1 cellular context compared by ENCODE assay signal in the genomic region with DNA sequence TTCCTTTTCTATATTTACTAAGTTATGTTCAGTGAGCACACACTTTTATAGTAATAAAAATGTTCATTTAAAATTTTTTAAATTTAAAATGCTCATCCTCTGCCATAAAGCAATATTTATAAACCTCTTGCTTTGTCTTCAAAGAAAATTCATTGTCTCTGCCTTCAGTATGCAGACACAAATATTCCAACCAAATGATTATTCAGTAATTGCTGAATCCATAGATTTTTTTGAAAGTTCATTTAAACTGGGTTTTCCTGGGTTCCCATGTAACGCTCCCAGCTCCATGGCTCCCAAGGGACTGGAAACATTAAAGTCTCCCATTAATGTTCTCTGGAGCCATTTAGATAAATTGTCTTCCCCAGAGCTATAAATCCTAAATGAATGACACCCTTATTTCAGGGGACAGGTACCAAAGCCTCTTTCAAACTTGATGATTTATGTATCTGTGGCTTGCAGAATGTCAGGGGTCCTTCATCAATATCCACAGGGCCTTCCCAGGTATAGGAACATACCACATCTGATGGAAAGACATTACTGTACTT.
A peak's percentile ranks its signal among the peaks of the same experiment; 100 is the strongest.
TF ChIP-seq lines count a peak whose summit lies in the region.

No MANE protein-coding gene starts in this region.

TF ChIP-seq in HEK293, 187 proteins besides CTCF, POLR2A, EP300 and RAD21 (continued from another document and continues in another):
- TF ChIP-seq ZNF37A (tag by site-specific recombination; IDR thresholded peaks at IDR 0.05) (no peak), ZNF335 (tag by site-specific recombination; conservative IDR thresholded peaks at IDR 0.05) (0 out of 2 replicates have a peak, but pooled peaks have one; percentile 40), KLF8 (tag by site-specific recombination; IDR thresholded peaks at IDR 0.05) (no peak), ZNF561 (tag by site-specific recombination; IDR thresholded peaks at IDR 0.05; ENCODE audit: borderline replicate concordance) (no peak), ZIC2 (tag by site-specific recombination; IDR thresholded peaks at IDR 0.05) (no peak), ZNF26 (tag by site-specific recombination; IDR thresholded peaks at IDR 0.05) (no peak), HOXC10 (CRISPR knock-in tag; IDR thresholded peaks at IDR 0.05) (no peak), HIC1 (tag by site-specific recombination; IDR thresholded peaks at IDR 0.05) (no peak), ZNF214 (tag by site-specific recombination; IDR thresholded peaks at IDR 0.05; ENCODE audit: borderline replicate concordance) (no peak; the same call in 1 of the 2 replicates), ZNF2 (tag by site-specific recombination; IDR thresholded peaks at IDR 0.05) (no peak; the same call in 1 of the 2 replicates), ZNF629 (tag by site-specific recombination; IDR thresholded peaks at IDR 0.05) (no peak), ZNF830 (tag by site-specific recombination; IDR thresholded peaks at IDR 0.05; ENCODE audit: low read depth) (no peak), ZNF112 (tag by site-specific recombination; IDR thresholded peaks at IDR 0.05) (no peak), ZNF473 (tag by site-specific recombination; IDR thresholded peaks at IDR 0.05) (no peak), OVOL3 (tag by site-specific recombination; IDR thresholded peaks at IDR 0.05) (0 out of 2 replicates have a peak, but pooled peaks have one; percentile 26), ZNF341 (tag by site-specific recombination; IDR thresholded peaks at IDR 0.05; ENCODE audit: low read depth) (peak; percentile 6; the same call in 1 of the 2 replicates), ZNF792 (tag by site-specific recombination; IDR thresholded peaks at IDR 0.05) (no peak), ZSCAN18 (tag by site-specific recombination; IDR thresholded peaks at IDR 0.05) (no peak), YY1 (tag by site-specific recombination; IDR thresholded peaks at IDR 0.05) (peak; percentile 11; the same call in 1 of the 2 replicates), ZBTB48 (tag by site-specific recombination; IDR thresholded peaks at IDR 0.05) (no peak), ZNF660 (tag by site-specific recombination; IDR thresholded peaks at IDR 0.05) (no peak), MYNN (tag by site-specific recombination; IDR thresholded peaks at IDR 0.05; ENCODE audit: borderline replicate concordance) (no peak), ZNF596 (tag by site-specific recombination; IDR thresholded peaks at IDR 0.05) (no peak), MEIS1 (CRISPR knock-in tag; IDR thresholded peaks at IDR 0.05; ENCODE audit: borderline replicate concordance) (no peak), ZNF585B (tag by site-specific recombination; IDR thresholded peaks at IDR 0.05) (no peak), WT1 (tag by site-specific recombination; IDR thresholded peaks at IDR 0.05) (peak; percentile 79), ZBTB20 (tag by site-specific recombination; IDR thresholded peaks at IDR 0.05) (peak; percentile 7; the same call in 1 of the 2 replicates), ZNF184 (tag by site-specific recombination; IDR thresholded peaks at IDR 0.05) (0 out of 2 replicates have a peak, but pooled peaks have one; percentile 28), ZNF600 (tag by site-specific recombination; IDR thresholded peaks at IDR 0.05) (no peak), ZNF391 (tag by site-specific recombination; IDR thresholded peaks at IDR 0.05; ENCODE audit: borderline replicate concordance, low read depth) (0 out of 2 replicates have a peak, but pooled peaks have one; percentile 19), ZNF24 (tag by site-specific recombination; IDR thresholded peaks at IDR 0.05) (0 out of 2 replicates have a peak, but pooled peaks have one; percentile 24), ZNF791 (tag by site-specific recombination; IDR thresholded peaks at IDR 0.05) (no peak), SALL2 (tag by site-specific recombination; IDR thresholded peaks at IDR 0.05; ENCODE audit: borderline replicate concordance) (no peak), PRDM6 (tag by site-specific recombination; IDR thresholded peaks at IDR 0.05) (peak; percentile 69), ZNF114 (tag by site-specific recombination; IDR thresholded peaks at IDR 0.05) (no peak), ZNF692 (tag by site-specific recombination; IDR thresholded peaks at IDR 0.05) (no peak), BCL11B (tag by site-specific recombination; IDR thresholded peaks at IDR 0.05; ENCODE audit: low read depth) (no peak), ZNF404 (tag by site-specific recombination; IDR thresholded peaks at IDR 0.05) (no peak), KLF16 (tag by site-specific recombination; IDR thresholded peaks at IDR 0.05) (no peak), BCL6B (tag by site-specific recombination; IDR thresholded peaks at IDR 0.05) (no peak), ZNF624 (tag by site-specific recombination; IDR thresholded peaks at IDR 0.05) (no peak), BCL11A (tag by site-specific recombination; IDR thresholded peaks at IDR 0.05; ENCODE audit: low read depth) (0 out of 2 replicates have a peak, but pooled peaks have one; percentile 44), GLI4 (tag by site-specific recombination; IDR thresholded peaks at IDR 0.05) (no peak), ZNF843 (tag by site-specific recombination; IDR thresholded peaks at IDR 0.05) (no peak), ZNF266 (tag by site-specific recombination; IDR thresholded peaks at IDR 0.05; ENCODE audit: low read depth) (no peak), ZNF280D (tag by site-specific recombination; IDR thresholded peaks at IDR 0.05) (no peak), ZNF544 (tag by site-specific recombination; IDR thresholded peaks at IDR 0.05) (no peak)
- TF ChIP-seq, protein P1, sequence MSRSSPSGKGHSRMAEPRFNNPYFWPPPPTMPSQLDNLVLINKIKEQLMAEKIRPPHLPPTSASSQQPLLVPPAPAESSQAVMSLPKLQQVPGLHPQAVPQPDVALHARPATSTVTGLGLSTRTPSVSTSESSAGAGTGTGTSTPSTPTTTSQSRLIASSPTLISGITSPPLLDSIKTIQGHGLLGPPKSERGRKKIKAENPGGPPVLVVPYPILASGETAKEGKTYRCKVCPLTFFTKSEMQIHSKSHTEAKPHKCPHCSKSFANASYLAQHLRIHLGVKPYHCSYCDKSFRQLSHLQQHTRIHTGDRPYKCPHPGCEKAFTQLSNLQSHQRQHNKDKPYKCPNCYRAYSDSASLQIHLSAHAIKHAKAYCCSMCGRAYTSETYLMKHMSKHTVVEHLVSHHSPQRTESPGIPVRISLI (tag by site-specific recombination; IDR thresholded peaks at IDR 0.05): no peak
